28 cellular contexts compared by ENCODE assay signal in the genomic region with DNA sequence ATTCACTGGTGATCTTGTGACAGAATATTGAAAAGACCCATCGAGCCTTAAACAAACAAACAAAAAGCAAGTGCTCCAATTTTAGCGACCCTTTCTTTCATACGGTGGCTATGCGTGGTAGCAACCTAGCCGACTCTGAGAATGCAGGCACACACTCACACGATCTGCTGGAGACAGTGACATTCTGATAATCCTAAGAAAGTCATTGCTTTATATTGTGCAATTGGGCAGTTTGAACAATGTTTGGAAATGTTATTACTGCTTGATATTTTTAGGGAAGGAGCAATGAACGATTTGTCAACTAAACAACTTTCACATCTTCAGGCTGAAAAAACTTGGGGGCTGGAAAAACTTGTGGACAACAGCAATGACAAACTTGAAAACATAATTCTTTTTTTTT.
"Had no signal": no experiment of that assay in that cellular context is flagged by ENCODE, and none has a peak within 500 bp of the region (broad histone marks: within the 10 kb centered on the region; RNA-seq: fewer than 3 reads in every experiment).

No MANE protein-coding gene starts in this region.

- H2AFZ ChIP-seq: parathyroid adenoma had no signal

- ATAC-seq: gastrocnemius medialis; left lung; lower lobe of right lung; natural killer cell; psoas muscle; stimulated activated naive B cell treated with anti-CD40 and anti-IgM and Interleukin-4, amounts not matched to agents 10 μg/mL and 1 μg/mL and 100 μg/mL, for 72 hours had no signal

- H3K9me3 ChIP-seq: adrenal gland, gastrocnemius medialis, left lung, lower lobe of right lung, psoas muscle, stomach, thyroid gland, upper lobe of left lung had no signal

- H3K9me3 Mint-ChIP-seq: activated naive CD8-positive, alpha-beta T cell treated with anti-CD3 and anti-CD28 coated beads for 36 hours; natural killer cell; stimulated activated naive B cell treated with anti-CD40 and anti-IgM and Interleukin-4, amounts not matched to agents 10 μg/mL and 1 μg/mL and 100 μg/mL, for 72 hours; T-helper 2 cell treated with Interferon-gamma antibody and Interleukin-4, amounts not matched to agents 5 μg/mL and 100 μg/mL, for 36 hours had no signal

- H3K79me2 ChIP-seq: parathyroid adenoma had no signal

- DNase-seq: activated CD4-positive, alpha-beta T cell treated with anti-CD3 and anti-CD28 coated beads for 4 hours; activated CD4-positive, alpha-beta T cell treated with anti-CD3 and anti-CD28 coated beads, Interleukin-2, amount 50 U/mL, for 4 hours; activated effector memory CD4-positive, alpha-beta T cell treated with Interleukin-2 at 50 U/mL for 16 hours; activated naive CD4-positive, alpha-beta T cell treated with anti-CD3 and anti-CD28 coated beads for 36 hours; activated naive CD8-positive, alpha-beta T cell treated with anti-CD3 and anti-CD28 coated beads for 36 hours; adrenal gland; brain microvascular endothelial cell; dorsolateral prefrontal cortex; effector memory CD4-positive, alpha-beta T cell; gastrocnemius medialis; glutamatergic neuron; left lung; lower lobe of right lung; mesendoderm; natural killer cell; nucleus accumbens; psoas muscle; stimulated activated CD4-positive, alpha-beta T cell treated with anti-CD3 and anti-CD28 coated beads, Interleukin-15, amount 100 ng/mL, for 24 hours; stimulated activated CD4-positive, alpha-beta T cell treated with anti-CD3 and anti-CD28 coated beads, Interleukin-2, amount 100 ng/mL, for 24 hours; stimulated activated naive B cell treated with anti-CD40 and anti-IgM and Interleukin-4, amounts not matched to agents 10 μg/mL and 1 μg/mL and 100 μg/mL, for 72 hours; stomach; thyroid gland; upper lobe of left lung had no signal

- FAIRE-seq: islet of Langerhans had no signal

- H3K4me1 Mint-ChIP-seq: stimulated activated naive B cell treated with anti-CD40 and anti-IgM and Interleukin-4, amounts not matched to agents 10 μg/mL and 1 μg/mL and 100 μg/mL, for 72 hours had no signal

- H3K27ac Mint-ChIP-seq: activated naive CD4-positive, alpha-beta T cell treated with anti-CD3 and anti-CD28 coated beads for 36 hours; activated naive CD8-positive, alpha-beta T cell treated with anti-CD3 and anti-CD28 coated beads for 36 hours; natural killer cell; stimulated activated naive B cell treated with anti-CD40 and anti-IgM and Interleukin-4, amounts not matched to agents 10 μg/mL and 1 μg/mL and 100 μg/mL, for 72 hours; T-helper 2 cell treated with Interferon-gamma antibody and Interleukin-4, amounts not matched to agents 5 μg/mL and 100 μg/mL, for 36 hours had no signal

- H3K9ac ChIP-seq: parathyroid adenoma had no signal

- H3K4me3 ChIP-seq: adrenal gland, coronary artery, dorsolateral prefrontal cortex, gastrocnemius medialis, left lung, lower lobe of right lung, psoas muscle, stomach, thyroid gland, upper lobe of left lung had no signal

- H3K4me1 ChIP-seq: adrenal gland, gastrocnemius medialis, left lung, lower lobe of right lung, parathyroid adenoma, psoas muscle, thyroid gland, upper lobe of left lung had no signal

- H3K4me3 Mint-ChIP-seq: activated naive CD4-positive, alpha-beta T cell treated with anti-CD3 and anti-CD28 coated beads for 36 hours; activated naive CD8-positive, alpha-beta T cell treated with anti-CD3 and anti-CD28 coated beads for 36 hours; natural killer cell; stimulated activated naive B cell treated with anti-CD40 and anti-IgM and Interleukin-4, amounts not matched to agents 10 μg/mL and 1 μg/mL and 100 μg/mL, for 72 hours; T-helper 2 cell treated with Interferon-gamma antibody and Interleukin-4, amounts not matched to agents 5 μg/mL and 100 μg/mL, for 36 hours had no signal

- H3K27ac ChIP-seq: adrenal gland, brain microvascular endothelial cell, coronary artery, dorsolateral prefrontal cortex, gastrocnemius medialis, left lung, lower lobe of right lung, parathyroid adenoma, psoas muscle, stomach, thyroid gland, upper lobe of left lung, VCaP had no signal

- H3K36me3 ChIP-seq: adrenal gland, brain microvascular endothelial cell, gastrocnemius medialis, left lung, lower lobe of right lung, stomach, thyroid gland, upper lobe of left lung had no signal

- H3K27me3 ChIP-seq: adrenal gland, brain microvascular endothelial cell, dorsolateral prefrontal cortex, gastrocnemius medialis, left lung, stomach, thyroid gland, upper lobe of left lung had no signal

- H3K36me3 Mint-ChIP-seq: activated naive CD8-positive, alpha-beta T cell treated with anti-CD3 and anti-CD28 coated beads for 36 hours; natural killer cell; stimulated activated naive B cell treated with anti-CD40 and anti-IgM and Interleukin-4, amounts not matched to agents 10 μg/mL and 1 μg/mL and 100 μg/mL, for 72 hours had no signal
